In the genomic region with DNA sequence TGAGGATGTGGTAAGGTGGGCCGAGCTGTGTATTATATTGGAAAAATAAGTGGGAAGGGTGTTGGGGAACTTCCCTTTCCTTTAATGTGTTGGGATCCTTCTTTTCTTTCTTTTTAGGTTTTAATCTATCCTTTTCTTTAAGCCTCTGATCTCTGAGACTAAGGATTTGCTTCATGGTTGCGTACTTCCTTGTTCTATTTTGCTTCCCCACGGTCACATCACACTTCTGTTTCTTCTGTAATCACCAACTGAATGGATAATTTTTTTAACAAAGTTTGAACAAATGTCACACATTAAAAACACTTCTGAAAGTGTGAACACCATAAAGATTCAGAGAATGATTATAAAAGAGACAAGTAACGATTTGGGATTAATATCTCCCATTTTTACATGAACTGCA, we compare ENCODE assay signal across 11 cellular contexts. TPM values are rescaled to one million over a fixed set of nuclear protein-coding genes. Genes with fewer than 3 reads are reported as not detected.
"Had no signal": no experiment of that assay in that cellular context is flagged by ENCODE, and none has a peak within 500 bp of the region (broad histone marks: within the 10 kb centered on the region; RNA-seq: fewer than 3 reads in every experiment).

No MANE protein-coding gene starts in this region.

- H3K4me3 ChIP-seq: GM23248, GM23338, HAP-1 had no signal

- H3K9me3 Mint-ChIP-seq: GM23338, H9 had no signal

- ATAC-seq: GM23338, HCT116 had no signal

- DNase-seq: GM23248, GOT3, H7, H9, HCEC 1CT, HFFc6 had no signal

- H3K4me1 Mint-ChIP-seq: GM23338, H9 had no signal

- H3K27ac ChIP-seq: GM23248 had no signal

- H3K36me3 ChIP-seq: HAP-1 had no signal

- H3K9me3 ChIP-seq: HAP-1 had no signal

- H3K4me2 ChIP-seq: GM23338 had no signal

- H2AFZ ChIP-seq: GM23248, GM23338 had no signal

- H3K4me1 ChIP-seq: HAP-1 had no signal

- H3K4me3 Mint-ChIP-seq: GM23338, H9, HFFc6 had no signal

- H3K27ac Mint-ChIP-seq: GM23338, H9, HFFc6 had no signal

- H3K9ac ChIP-seq: GM23248 had no signal

- FAIRE-seq: H1, H54 had no signal

RNA-seq across cellular contexts. Expression of a gene that starts 17.4 kb away (rescaled TPM):
- total RNA-seq: GM23248, H1 had no signal
- polyA plus RNA-seq: GM23248, GM23338, H1 had no signal
